In the genomic region with DNA sequence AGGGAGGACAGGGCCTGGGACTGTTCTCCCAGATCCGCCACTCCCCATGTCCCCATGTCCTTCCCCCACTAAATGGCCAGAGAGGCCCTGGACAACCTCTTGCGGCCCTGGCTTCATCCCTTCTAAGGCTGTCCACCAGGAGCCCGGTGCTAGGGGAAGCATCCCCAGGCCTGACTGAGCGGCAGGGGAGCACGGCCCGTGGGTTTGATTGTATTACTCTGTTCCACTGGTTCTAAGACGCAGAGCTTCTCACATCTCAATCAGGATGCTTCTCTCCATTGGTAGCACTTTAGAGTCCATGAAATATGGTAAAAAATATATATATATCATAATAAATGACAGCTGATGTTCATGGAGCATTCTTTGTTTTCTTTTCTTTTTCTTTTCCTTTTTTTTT, we compare ENCODE assay signal across 1 cellular context.
TF ChIP-seq lines count a peak whose summit lies in the region.

No MANE protein-coding gene starts in this region.

TF ChIP-seq in HepG2, 621 proteins besides CTCF, POLR2A, EP300 and RAD21:
- TF ChIP-seq NFKB2 (CRISPR knock-in tag; IDR thresholded peaks at IDR 0.05; ENCODE audit: borderline replicate concordance) (no peak), TAF15 (IDR thresholded peaks at IDR 0.05; ENCODE audit: low read depth, low read length, poor library complexity, severe bottlenecking) (no peak), NFE2L2 (IDR thresholded peaks at IDR 0.05; ENCODE audit: low read length) (no peak)
TF ChIP-seq in HepG2: peak in this region for 0.
